In the genomic region with DNA sequence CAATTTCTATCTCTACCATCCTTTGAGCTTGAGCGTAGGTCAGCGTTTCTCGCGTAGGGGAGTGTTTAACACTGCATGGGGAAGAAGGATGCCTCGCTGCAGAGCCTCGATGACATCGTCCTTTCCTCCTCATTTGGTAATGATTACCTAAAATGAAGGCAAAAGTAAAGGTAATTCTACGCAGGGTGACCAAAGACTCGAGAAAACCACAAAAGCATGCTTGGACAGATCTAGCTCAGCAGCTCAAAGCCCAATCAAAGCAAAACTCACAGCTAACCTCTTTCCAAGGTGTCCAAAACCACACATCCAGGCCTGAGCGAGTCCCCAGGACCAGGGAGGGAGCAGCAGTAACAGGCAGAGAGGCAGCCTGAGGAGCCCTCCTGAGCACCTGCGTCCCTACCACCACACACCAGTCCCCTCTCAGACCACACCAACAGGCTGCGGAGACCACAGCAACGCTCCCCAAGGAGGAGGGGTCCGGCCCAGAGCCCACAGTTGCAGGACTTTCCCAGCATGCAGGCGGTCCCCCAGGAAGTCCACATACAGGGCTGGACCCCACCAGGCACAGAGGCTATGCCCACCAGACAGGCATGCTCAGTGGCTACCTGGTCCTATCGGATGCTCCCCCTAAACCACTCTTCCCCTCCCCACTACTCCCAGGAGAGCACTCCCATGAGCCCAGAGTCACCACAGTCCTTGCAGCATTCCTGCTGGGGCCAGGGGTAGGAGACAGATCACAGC, we compare ENCODE assay signal across 12 cellular contexts. TPM values are rescaled to one million over a fixed set of nuclear protein-coding genes. Genes with fewer than 3 reads are reported as not detected.
DNase-seq lines count a peak whose midpoint lies in the region; ATAC-seq, FAIRE-seq and TF ChIP-seq lines count a peak whose summit lies in the region.
"Had no signal": no experiment of that assay in that cellular context is flagged by ENCODE, and none has a peak within 500 bp of the region (broad histone marks: within the 10 kb centered on the region; RNA-seq: fewer than 3 reads in every experiment).

No MANE protein-coding gene starts in this region.

- CTCF ChIA-PET in CD4-positive, alpha-beta memory T cell (lab: Charles Lee; ENCODE audit: partially characterized antibody), result no interaction called here

- no peak for FAIRE-seq in pancreas (lab: Jason Lieb, UNC)

- peaks cover 49% of the 10 kb centered on the region for H3K36me3 ChIP-seq in CD4-positive, alpha-beta memory T cell (ENCODE audit: insufficient read depth, low read length)
- H3K36me3 ChIP-seq in pancreas, result peaks cover 0 to 40% (median 27%) of the 10 kb centered on the region in 3 donors

- H3K4me1 Mint-ChIP-seq in CD4-positive, alpha-beta memory T cell, result peaks cover 27 to 65% (median 45%) of the 10 kb centered on the region in 4 donors
- H3K4me1 Mint-ChIP-seq in brain, result peaks cover 59% of the 10 kb centered on the region
- H3K4me1 Mint-ChIP-seq in neural crest cell, result peaks cover 29% of the 10 kb centered on the region

- WGBS in pancreas, 2 donors, result 79 to 81% methylated on average over 16 of the region's 16 CpGs

- no peaks in the 10 kb centered on the region for H3K9me3 ChIP-seq in CD4-positive, alpha-beta memory T cell (ENCODE audit: control insufficient read depth in 1 of 2, low read length in 2 of 2)
- H3K9me3 ChIP-seq in pancreas, result no peaks in the 10 kb centered on the region
- H3K9me3 ChIP-seq: gastrocnemius medialis, left ventricle myocardium inferior had no signal

- no peak overlapping the region for H3K27ac ChIP-seq in CD4-positive, alpha-beta memory T cell (ENCODE audit: low read depth, low read length)
- H3K27ac ChIP-seq in dorsolateral prefrontal cortex (no peak overlapping the region), pancreas (no peak overlapping the region)
- H3K27ac ChIP-seq: gastrocnemius medialis had no signal

- peaks cover 72% of the 10 kb centered on the region for H3K4me1 ChIP-seq in CD4-positive, alpha-beta memory T cell (ENCODE audit: insufficient read depth, low read length)
- H3K4me1 ChIP-seq in pancreas, result peaks cover 0 to 17% (median 15%) of the 10 kb centered on the region in 3 donors

- no peak for ATAC-seq in pancreas
- ATAC-seq: gastrocnemius medialis had no signal

- H3K4me3 ChIP-seq in CD4-positive, alpha-beta memory T cell (ENCODE audit: low read length in 2 of 2), result no peak overlapping the region
- H3K4me3 ChIP-seq in HFF-Myc (replicated peaks; ENCODE audit: low read depth, low read length) (peak overlapping the region; percentile 74; the same call in 1 of the 2 replicates), dorsolateral prefrontal cortex (peak overlapping the region in 4 of 59 donors; percentile 80 to 93 (median 84)), pancreas (no peak overlapping the region)

- H3K36me3 Mint-ChIP-seq in CD4-positive, alpha-beta memory T cell, result peaks cover 19 to 56% of the 10 kb centered on the region in 2 donors
- H3K36me3 Mint-ChIP-seq in brain (peaks cover 62% of the 10 kb centered on the region), neural crest cell (ENCODE audit: low read depth) (peaks cover 10% of the 10 kb centered on the region)

- no peaks in the 10 kb centered on the region for H3K27me3 ChIP-seq in CD4-positive, alpha-beta memory T cell (ENCODE audit: insufficient read depth, low read length)
- H3K27me3 ChIP-seq in dorsolateral prefrontal cortex (no peaks in the 10 kb centered on the region), pancreas (no peaks in the 10 kb centered on the region)
- H3K27me3 ChIP-seq: gastrocnemius medialis had no signal

- no peaks in the 10 kb centered on the region for H3K9me3 Mint-ChIP-seq in CD4-positive, alpha-beta memory T cell
- H3K9me3 Mint-ChIP-seq in brain, result peaks cover 0 to 1% (median under 1%) of the 10 kb centered on the region in 5 experiments
- H3K9me3 Mint-ChIP-seq in neural crest cell, result no peaks in the 10 kb centered on the region

- TF ChIP-seq CTCF in HFF-Myc (IDR thresholded peaks at IDR 0.05; ENCODE audit: low read depth, low read length, missing control alignments), result no peak
- no peak for TF ChIP-seq CTCF in brain (conservative IDR thresholded peaks at IDR 0.05)
- TF ChIP-seq CTCF in neural crest cell (conservative IDR thresholded peaks at IDR 0.05), result no peak
- no peak for TF ChIP-seq CTCF in dorsolateral prefrontal cortex (IDR thresholded peaks at IDR 0.05 in 54 of 56, conservative IDR thresholded peaks at IDR 0.05 in 2 of 56; ENCODE audit: low read depth in 1 of 56, partially characterized antibody in 56 of 56)
- TF ChIP-seq CTCF in pancreas (IDR thresholded peaks at IDR 0.05), result no peak
- no peak for TF ChIP-seq CTCF in GM10266 (IDR thresholded peaks at IDR 0.05; ENCODE audit: control insufficient read depth, insufficient read depth, low read depth, missing control alignments)

- no peaks in the 10 kb centered on the region for H3K27me3 Mint-ChIP-seq in CD4-positive, alpha-beta memory T cell
- H3K27me3 Mint-ChIP-seq in brain (no peaks in the 10 kb centered on the region), neural crest cell (ENCODE audit: low read depth) (no peaks in the 10 kb centered on the region)

- no peak for DNase-seq in CD4-positive, alpha-beta memory T cell
- no peak for DNase-seq in HFF-Myc (ENCODE audit: extremely low read depth, low read depth)
- DNase-seq in neural crest cell (ENCODE audit: low read depth, low spot score), result no peak
- DNase-seq in NCI-H748 treated with DMSO at 0.1 percent for 48 hours (lab: John Stamatoyannopoulos, UW), result no peak
- DNase-seq in dorsolateral prefrontal cortex, result no peak
- DNase-seq in pancreas, result no peak
- DNase-seq in GM10266 (ENCODE audit: extremely low spot score), result no peak
- DNase-seq: dermis blood vessel endothelial cell, gastrocnemius medialis, left ventricle myocardium inferior, NCI-H1694 treated with DMSO at 0.1 percent for 48 hours had no signal

- POLR2A ChIA-PET in CD4-positive, alpha-beta memory T cell (lab: Charles Lee; ENCODE audit: partially characterized antibody), result no interaction called here

- H3K27ac Mint-ChIP-seq in CD4-positive, alpha-beta memory T cell, result peak overlapping the region; percentile 5 to 99 (median 38)
- peak overlapping the region in 4 of 5 experiments; percentile 20 to 86 (median 67) for H3K27ac Mint-ChIP-seq in brain
- no peak overlapping the region for H3K27ac Mint-ChIP-seq in neural crest cell (ENCODE audit: unreplicated experiment)

- intact Hi-C loops in CD4-positive, alpha-beta memory T cell (cut with micrococcal nuclease), result loop anchor here (10.0 kb wide), 1 partner anchor 190 kb away; the partner anchor contains the start of gene IL17REL
- intact Hi-C loops in dorsolateral prefrontal cortex (cut with DNase I), result loop anchor here in 1 of 2 donors (10.0 kb wide), 1 partner anchor 90 kb away; the partner anchor contains the start of genes ALG12 and CRELD2
- intact Hi-C loops in pancreas (cut with DNase I), result no loop called here

- H3K4me3 Mint-ChIP-seq in CD4-positive, alpha-beta memory T cell, result peak overlapping the region; percentile 6 to 98 (median 93)
- H3K4me3 Mint-ChIP-seq in brain, result peak overlapping the region; percentile 70 to 93 (median 91)
- peak overlapping the region; percentile 91 for H3K4me3 Mint-ChIP-seq in neural crest cell

RNA-seq across cellular contexts. Expression of gene BRD1, which starts 3.3 kb away (rescaled TPM):
- 10 to 100 TPM; 84.0 to 88.1 TPM for total RNA-seq in CD4-positive, alpha-beta memory T cell
- 1 to 10 TPM in 1 of 2 donors, under 1 TPM in 1; 0.94 to 5.1 TPM for polyA plus RNA-seq in CD4-positive, alpha-beta memory T cell
- 22.4 TPM for polyA plus RNA-seq in brain (ENCODE audit: insufficient read depth, low read depth, low replicate concordance)
- 55.5 and 59.1 TPM in 2 replicates for total RNA-seq in neural crest cell
- total RNA-seq in dorsolateral prefrontal cortex, result 10 to 100 TPM; 23.5 to 55.4 (median 35.6) TPM
- total RNA-seq in pancreas, result 10 to 100 TPM; 14.0 to 23.6 (median 15.8) TPM
- polyA plus RNA-seq in pancreas, result 10 to 100 TPM; 19.7 to 26.3 TPM

RNA-seq across cellular contexts. Expression of gene ZBED4, which starts 29.3 kb away (rescaled TPM):
- 10 to 100 TPM; 17.7 to 18.6 TPM for total RNA-seq in CD4-positive, alpha-beta memory T cell
- 10 to 100 TPM in 1 of 2 donors, 1 to 10 TPM in 1; 6.7 to 10.0 TPM for polyA plus RNA-seq in CD4-positive, alpha-beta memory T cell
- 10.0 TPM for polyA plus RNA-seq in brain (ENCODE audit: insufficient read depth, low read depth, low replicate concordance)
- total RNA-seq in neural crest cell, result 43.8 and 44.5 TPM in 2 replicates
- 1 to 10 TPM; 4.7 to 8.0 (median 6.5) TPM for total RNA-seq in dorsolateral prefrontal cortex
- total RNA-seq in pancreas, result 1 to 10 TPM; 3.7 to 7.2 (median 5.5) TPM
- 1 to 10 TPM; 2.4 to 3.2 TPM for polyA plus RNA-seq in pancreas
